In the genomic region with DNA sequence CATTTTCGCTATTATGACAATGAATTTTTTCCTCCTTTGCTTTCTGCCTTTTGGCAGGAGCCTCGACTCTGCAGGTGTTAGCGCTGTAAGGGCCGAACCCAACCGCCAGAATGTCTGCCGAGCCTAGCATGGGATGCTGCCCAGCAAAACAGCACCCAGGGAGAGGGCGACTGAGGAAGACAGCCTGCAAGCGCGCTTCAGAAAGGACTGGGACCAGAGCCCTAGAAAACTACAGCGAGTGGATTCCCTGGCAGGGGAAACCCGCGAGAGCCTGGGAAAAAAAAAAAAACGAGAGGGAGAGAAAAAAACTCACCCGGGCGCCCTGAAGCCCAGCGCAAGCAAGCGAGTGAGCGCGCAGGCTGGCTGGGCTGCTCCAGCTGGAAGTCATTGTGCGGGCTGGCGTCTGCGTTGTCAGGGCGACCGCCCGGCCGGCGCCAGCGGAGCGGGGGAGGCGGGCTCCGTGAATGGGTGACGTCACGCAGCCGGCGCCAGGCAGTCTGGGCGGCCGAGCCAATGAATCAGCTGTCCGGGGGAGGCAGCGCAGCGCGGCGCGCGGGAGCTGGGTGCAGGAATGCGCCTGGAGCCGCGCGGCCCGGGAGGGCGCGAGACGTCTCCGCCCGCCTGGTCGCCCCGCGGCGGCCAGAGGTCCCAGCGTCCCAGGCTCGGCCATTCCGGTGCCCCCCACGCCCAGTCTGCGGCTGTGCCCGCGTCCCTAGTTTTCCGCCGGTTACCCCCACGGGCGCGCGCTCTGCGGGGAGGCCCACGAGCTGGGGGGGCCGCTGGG, we compare ENCODE assay signal across 8 cellular contexts. TPM values are rescaled to one million over a fixed set of nuclear protein-coding genes. Genes with fewer than 3 reads are reported as not detected.
A peak's percentile ranks its signal among the peaks of the same experiment; 100 is the strongest.
DNase-seq lines count a peak whose midpoint lies in the region; ATAC-seq and TF ChIP-seq lines count a peak whose summit lies in the region.

No MANE protein-coding gene starts in this region.

- peak overlapping the region; percentile 83 for H3K4me3 Mint-ChIP-seq in GM23338

- H3K4me1 Mint-ChIP-seq in GM23338, result peaks cover 15% of the 10 kb centered on the region

- H4K20me1 ChIP-seq in GM23338 (replicated peaks; ENCODE audit: insufficient read depth), result no peaks in the 10 kb centered on the region
- H4K20me1 ChIP-seq in KMS-11 (ENCODE audit: insufficient read depth), result no peaks in the 10 kb centered on the region

- peaks cover 9% of the 10 kb centered on the region for H3K4me1 ChIP-seq in GM23338 (ENCODE audit: insufficient read depth)
- peaks cover 16% of the 10 kb centered on the region for H3K4me1 ChIP-seq in KMS-11 (ENCODE audit: low read depth, poor library complexity, severe bottlenecking)
- peaks cover 0 to 26% (median 15%) of the 10 kb centered on the region in 9 donors for H3K4me1 ChIP-seq in heart right ventricle
- peaks cover 5% of the 10 kb centered on the region for H3K4me1 ChIP-seq in ovary (ENCODE audit: insufficient read depth)

- H3K9me3 Mint-ChIP-seq in GM23338, result peaks cover 14% of the 10 kb centered on the region

- H3K9me2 ChIP-seq in GM23338 (ENCODE audit: insufficient read depth), result no peaks in the 10 kb centered on the region

- H3K4me2 ChIP-seq in GM23338 (peak overlapping the region; percentile 89), KMS-11 (peak overlapping the region; percentile 98)

- intact Hi-C loops in heart right ventricle (cut with DNase I), result loop anchor here in 5 of 10 donors (2.0 to 5.0 kb wide), 3 partner anchors 32 to 38 kb away; a partner anchor contains a TSS
- intact Hi-C loops in ovary (cut with DNase I), result loop anchor here in 1 of 4 donors (5.0 kb wide), 1 partner anchor 33 kb away; a partner anchor contains a TSS

- WGBS in heart right ventricle, 2 donors, result 0 to 1% methylated on average over 64 to 74 of the region's 74 CpGs
- 0 to 1% (median 1%) methylated on average over 74 of the region's 74 CpGs for WGBS in ovary, 3 donors

- peaks cover 15% of the 10 kb centered on the region for H3K27me3 ChIP-seq in GM23338 (ENCODE audit: insufficient read depth)
- no peaks in the 10 kb centered on the region for H3K27me3 ChIP-seq in KMS-11 (ENCODE audit: insufficient read depth, low read depth)
- H3K27me3 ChIP-seq in heart right ventricle, result peaks cover 0 to 18% (median 0%) of the 10 kb centered on the region in 7 donors
- no peaks in the 10 kb centered on the region for H3K27me3 ChIP-seq in ovary

- no peaks in the 10 kb centered on the region for H3K36me3 ChIP-seq in GM23338 (ENCODE audit: insufficient read depth)
- H3K36me3 ChIP-seq in KMS-11 (ENCODE audit: insufficient read depth), result no peaks in the 10 kb centered on the region
- no peaks in the 10 kb centered on the region for H3K36me3 ChIP-seq in heart right ventricle
- H3K36me3 ChIP-seq in ovary, result no peaks in the 10 kb centered on the region

- peak; percentile 95 for ATAC-seq in GM23338
- peak; percentile 96 to 100 (median 99) for ATAC-seq in heart right ventricle

- TF ChIP-seq EP300 in ovary (IDR thresholded peaks at IDR 0.05), result peak; percentile 67

- H3K9ac ChIP-seq in KMS-11, result peak overlapping the region; percentile 60; the same call in 1 of the 2 replicates

- DNase-seq in Daoy (ENCODE audit: low read depth) (peak; percentile 99), GM23338 (ENCODE audit: low spot score) (peak; percentile 96), RPMI7951 (ENCODE audit: low read depth) (peak; percentile 93), amniotic stem cell (lab: John Stamatoyannopoulos, UW) (peak; percentile 97), heart right ventricle (peak; percentile 95 to 97), ovary (peak; percentile 94 to 98 (median 97)), ureter (ENCODE audit: low spot score) (peak; percentile 95)

- H3K27me3 Mint-ChIP-seq in GM23338 (ENCODE audit: insufficient read depth, low read depth, poor library complexity), result peaks cover 10% of the 10 kb centered on the region

- TF ChIP-seq POLR2A in ovary (IDR thresholded peaks at IDR 0.05), result peak; percentile 58

- H2AFZ ChIP-seq in GM23338, result peak overlapping the region; percentile 98
- H2AFZ ChIP-seq in KMS-11 (ENCODE audit: low read depth), result peak overlapping the region; percentile 80

- H3K4me3 ChIP-seq in GM23338 (peak overlapping the region; percentile 67), KMS-11 (IDR thresholded peaks at IDR 0.05; ENCODE audit: insufficient read depth, low read depth, low read length) (no peak overlapping the region), heart right ventricle (peak overlapping the region; percentile 11 to 76 (median 60)), ovary (peak overlapping the region; percentile 45)

- H3K36me3 Mint-ChIP-seq in GM23338 (ENCODE audit: low read depth), result peaks cover 3% of the 10 kb centered on the region; the same call in 1 of the 3 replicates

- H3K9me3 ChIP-seq in heart right ventricle, result no peaks in the 10 kb centered on the region
- H3K9me3 ChIP-seq in ovary, result no peaks in the 10 kb centered on the region

- H3K79me2 ChIP-seq in GM23338 (replicated peaks; ENCODE audit: insufficient read depth) (no peaks in the 10 kb centered on the region), KMS-11 (ENCODE audit: insufficient read depth, low read depth) (no peaks in the 10 kb centered on the region)

- H3F3A ChIP-seq in GM23338 (replicated peaks; ENCODE audit: low read depth), result no peaks in the 10 kb centered on the region

- peak overlapping the region; percentile 17; the same call in 1 of the 2 replicates for H3K27ac Mint-ChIP-seq in GM23338

- H3K27ac ChIP-seq in GM23338 (ENCODE audit: low read depth) (no peak overlapping the region), KMS-11 (no peak overlapping the region), heart right ventricle (peak overlapping the region; percentile 79 to 98 (median 96)), ovary (peak overlapping the region in 1 of 2 donors; percentile 80)

- TF ChIP-seq CTCF in GM23338 (conservative IDR thresholded peaks at IDR 0.05; ENCODE audit: low read depth in 2 of 2) (no peak), KMS-11 (conservative IDR thresholded peaks at IDR 0.05; ENCODE audit: low read depth, low read length) (no peak), heart right ventricle (IDR thresholded peaks at IDR 0.05) (no peak), ovary (IDR thresholded peaks at IDR 0.05) (peak in 1 of 3 donors; percentile 12)

RNA-seq across cellular contexts. Expression of a gene that starts 32.6 kb away (rescaled TPM):
- total RNA-seq in Daoy (2014; rRNA removed; shearing (Covaris generic)), result 2.1 and 3.0 TPM in 2 replicates
- total RNA-seq in GM23338 (2014; rRNA removed; shearing (Covaris generic)), result 7.0 and 8.2 TPM in 2 replicates
- polyA plus RNA-seq in GM23338 (2016; fragmentation: Nextera tagmentation; extraction: Ambion mirVana) (3.7 and 7.5 TPM in 2 replicates), heart right ventricle (1 to 10 TPM; 6.9 to 9.6 TPM), ovary (10 to 100 TPM; 40.6 to 63.9 TPM)
- total RNA-seq in RPMI7951 (2014; rRNA removed; shearing (Covaris generic)), result 0.10 and 0.24 TPM in 2 replicates
- total RNA-seq in heart right ventricle (1 to 10 TPM; 1.2 to 4.8 (median 2.9) TPM), ovary (100 to 1,000 TPM in 1 of 7 donors, 10 to 100 TPM in 5, 1 to 10 TPM in 1; 9.9 to 169 (median 49.2) TPM), ureter (32.5 TPM)

Comparison
In these comparisons a context has a peak if more than half of its experiments do, and no peak if none do; other contexts are left out.
1. H3K27ac ChIP-seq: peak in heart right ventricle (10 of 10); none in GM23338 (single experiment) and KMS-11 (single experiment).
2. Peak in every context shown above with its lines, with median percentiles within 50 percentile points of each other: DNase-seq.